10 cellular contexts compared by ENCODE assay signal in genomic region chr3:182837855-182838454, GRCh38. TPM values are rescaled to one million over a fixed set of nuclear protein-coding genes. Genes with fewer than 3 reads are reported as not detected.
A peak's percentile ranks its signal among the peaks of the same experiment; 100 is the strongest.
DNase-seq lines count a peak whose midpoint lies in the region; ATAC-seq and TF ChIP-seq lines count a peak whose summit lies in the region.
"Had no signal": no experiment of that assay in that cellular context is flagged by ENCODE, and none has a peak within 500 bp of the region (broad histone marks: within the 10 kb centered on the region; RNA-seq: fewer than 3 reads in every experiment).

No MANE protein-coding gene starts in this region.

- H3K9ac ChIP-seq in liver (ENCODE audit: low read depth in 1 of 2, low read length in 2 of 2): no peak overlapping the region

- H3K36me3 ChIP-seq in liver (ENCODE audit: control insufficient read depth in 4 of 4, insufficient read depth in 3 of 4, low read depth in 1 of 4, low read length in 3 of 4): peaks cover 0 to 14% (median 2%) of the 10 kb centered on the region in 4 donors
- H3K36me3 ChIP-seq in thyroid gland: no peaks in the 10 kb centered on the region

- 17% methylated on average over 3 of the region's 3 CpGs for WGBS in liver
- WGBS in thyroid gland, 2 donors: 45 to 52% methylated on average over 3 of the region's 3 CpGs

- peak; percentile 77 for TF ChIP-seq RAD21 in liver (IDR thresholded peaks at IDR 0.05)

- H3K27ac ChIP-seq in C4-2B (no peak overlapping the region), liver (ENCODE audit: low read depth in 1 of 2, low read length in 2 of 2) (no peak overlapping the region), thyroid gland (no peak overlapping the region)

- H3K27me3 ChIP-seq in liver (ENCODE audit: control insufficient read depth in 4 of 4, insufficient read depth in 4 of 4, low read length in 3 of 4) (no peaks in the 10 kb centered on the region), thyroid gland (no peaks in the 10 kb centered on the region)

- no peak overlapping the region for H3K4me3 ChIP-seq in Jurkat, Clone E6-1 (ENCODE audit: low read length)
- no peak overlapping the region for H3K4me3 ChIP-seq in astrocyte of the spinal cord (ENCODE audit: low read depth, low read length)
- H3K4me3 ChIP-seq in liver (ENCODE audit: low read depth in 1 of 3, low read length in 3 of 3): no peak overlapping the region
- H3K4me3 ChIP-seq in thyroid gland (replicated peaks in 1 of 3): no peak overlapping the region
- H3K4me3 ChIP-seq: lung had no signal

- H3K9me3 ChIP-seq in liver (ENCODE audit: control insufficient read depth in 4 of 4, low read length in 3 of 4): no peaks in the 10 kb centered on the region
- no peaks in the 10 kb centered on the region for H3K9me3 ChIP-seq in thyroid gland

- intact Hi-C loops in thyroid gland (cut with DNase I): loop anchor here (5.0 kb wide), 1 partner anchor 126 kb away; no protein-coding TSS in a partner anchor

- peak; percentile 71 for TF ChIP-seq CTCF in C4-2B (conservative IDR thresholded peaks at IDR 0.05)
- peak; percentile 32 for TF ChIP-seq CTCF in astrocyte of the spinal cord (IDR thresholded peaks at IDR 0.05; ENCODE audit: low read depth, low read length)
- peak; percentile 46 for TF ChIP-seq CTCF in liver (IDR thresholded peaks at IDR 0.05; ENCODE audit: low read depth, low read length, missing input control)
- TF ChIP-seq CTCF in thyroid gland (IDR thresholded peaks at IDR 0.05): peak in 3 of 6 experiments; percentile 33 to 44 (median 37)

- peak; percentile 20 for DNase-seq in Jurkat, Clone E6-1 (ENCODE audit: low read depth, low spot score)
- peak; percentile 54 for DNase-seq in astrocyte of the spinal cord (ENCODE audit: low read depth, low spot score)
- DNase-seq in thyroid gland: no peak
- DNase-seq in NCI-H345 (lab: John Stamatoyannopoulos, UW): no peak
- DNase-seq: activated B cell treated with CpG ODN at 0.5 μM for 24 hours had no signal

- TF ChIP-seq POLR2A in thyroid gland (IDR thresholded peaks at IDR 0.05): no peak

- in situ Hi-C loops in astrocyte of the spinal cord (cut with HindIII; ENCODE audit: low sequenced_read_pairs): no loop called here

- H3K4me1 ChIP-seq in liver (ENCODE audit: control insufficient read depth in 4 of 4, insufficient read depth in 4 of 4, low read length in 3 of 4) (no peaks in the 10 kb centered on the region), thyroid gland (no peaks in the 10 kb centered on the region)

- ATAC-seq in HG02973 (IDR thresholded peaks at IDR 0.05; ENCODE audit: unreplicated experiment): no peak
- no peak for ATAC-seq in HG02840 (IDR thresholded peaks at IDR 0.05; ENCODE audit: low FRiP score, unreplicated experiment)

TF ChIP-seq in liver, 16 proteins besides CTCF, POLR2A, EP300 and RAD21:
- TF ChIP-seq YY1 (IDR thresholded peaks at IDR 0.05): no peak
- no peak for TF ChIP-seq NR2F2 (IDR thresholded peaks at IDR 0.05)

RNA-seq across cellular contexts. Expression of gene ATP11B, which starts 44.7 kb away (rescaled TPM):
- 39.1 TPM for polyA plus RNA-seq in Jurkat, Clone E6-1 (2012; ENCODE audit: insufficient read depth, insufficient read length)
- total RNA-seq in liver (10 to 100 TPM; 30.5 to 49.6 TPM), thyroid gland (10 to 100 TPM; 53.1 to 69.9 (median 61.1) TPM)
- polyA plus RNA-seq in liver: 1 to 10 TPM; 5.9 to 7.6 TPM

Comparison
In these comparisons a context has a peak if more than half of its experiments do, and no peak if none do; other contexts are left out.
1. DNase-seq: peak in Jurkat, Clone E6-1 (single experiment) and astrocyte of the spinal cord (single experiment); none in thyroid gland (0 of 2) and NCI-H345 (single experiment).